25 cellular contexts compared by ENCODE assay signal in genomic region chr15:72450805-72451204, GRCh38. TPM values are rescaled to one million over a fixed set of nuclear protein-coding genes. Genes with fewer than 3 reads are reported as not detected.
DNase-seq lines count a peak whose midpoint lies in the region; ATAC-seq, FAIRE-seq and TF ChIP-seq lines count a peak whose summit lies in the region.
"Had no signal": no experiment of that assay in that cellular context is flagged by ENCODE, and none has a peak within 500 bp of the region (broad histone marks: within the 10 kb centered on the region; RNA-seq: fewer than 3 reads in every experiment).

No MANE protein-coding gene starts in this region.

- H3K9me3 ChIP-seq in HepG2 (ENCODE audit: low read length) (no peaks in the 10 kb centered on the region), right lobe of liver (no peaks in the 10 kb centered on the region), IMR-90 (ENCODE audit: control insufficient read depth, insufficient read depth, low read length) (no peaks in the 10 kb centered on the region), RWPE2 (ENCODE audit: severe bottlenecking) (no peaks in the 10 kb centered on the region)
- H3K9me3 ChIP-seq: BE2C; BLaER1 treated with 17β-estradiol and CSF1 and Interleukin-3, amounts not matched to agents 10 nM and 100 nM; HAP-1 had no signal

- peak overlapping the region in 1 of 3 experiments; percentile 62; a peak in 3 of 6 replicates for H3K4me3 ChIP-seq in HepG2 (replicated peaks in 1 of 3; ENCODE audit: insufficient read depth in 1 of 3, low read depth in 2 of 3, low read length in 3 of 3)
- H3K4me3 ChIP-seq in right lobe of liver = no peak overlapping the region
- H3K4me3 ChIP-seq in IMR-90 (ENCODE audit: insufficient read depth, low read depth, low read length) = no peak overlapping the region
- H3K4me3 ChIP-seq in RWPE2 (ENCODE audit: severe bottlenecking) = no peak overlapping the region
- H3K4me3 ChIP-seq: BLaER1 treated with 17β-estradiol and CSF1 and Interleukin-3, amounts not matched to agents 10 nM and 100 nM; GM12878; GM23248; HAP-1 had no signal

- TF ChIP-seq RAD21 in HepG2 (CRISPR knock-in tag; IDR thresholded peaks at IDR 0.05) (no peak), IMR-90 (IDR thresholded peaks at IDR 0.05; ENCODE audit: low read length) (no peak)

- H3K9ac ChIP-seq in HepG2 (ENCODE audit: insufficient read depth, low read depth, low read length) (no peak overlapping the region), IMR-90 (ENCODE audit: low read depth, low read length) (no peak overlapping the region)
- H3K9ac ChIP-seq: BLaER1 treated with 17β-estradiol and CSF1 and Interleukin-3, amounts not matched to agents 10 nM and 100 nM; GM23248 had no signal

- no peak overlapping the region for H3K27ac ChIP-seq in HepG2 (ENCODE audit: extremely low read length, insufficient read depth, low read length)
- H3K27ac ChIP-seq in right lobe of liver = no peak overlapping the region
- H3K27ac ChIP-seq in IMR-90 (ENCODE audit: insufficient read depth, low read length) = no peak overlapping the region
- no peak overlapping the region for H3K27ac ChIP-seq in RWPE2 (ENCODE audit: poor library complexity, severe bottlenecking)
- H3K27ac ChIP-seq: 22Rv1; BLaER1 treated with 17β-estradiol and CSF1 and Interleukin-3, amounts not matched to agents 10 nM and 100 nM; GM23248 had no signal

- no TSS peak for BruUV-seq in HepG2 (replicated peaks; lab: Mats Ljungman, UMichigan)
- no TSS peak for BruUV-seq in IMR-90 (replicated peaks; lab: Mats Ljungman, UMichigan)

- DNase-seq in HepG2 (ENCODE audit: low spot score) (no peak), right lobe of liver (no peak), IMR-90 (no peak), RWPE2 (ENCODE audit: low spot score) (no peak)
- DNase-seq: ACHN; AML-193; BE2C; CD4-positive, alpha-beta T cell; CD8-positive, alpha-beta memory T cell; DMS 273 treated with DMSO at 0.1 percent for 48 hours; DMS79; EL; GDM1; GM23248 had no signal

- H4K8ac ChIP-seq in IMR-90 (ENCODE audit: low read depth in 2 of 2, low read length in 2 of 2) = no peak overlapping the region

- in situ Hi-C loops in HepG2 (cut with HindIII; ENCODE audit: extremely low pct_ligation_motif_present, low pct_unique_long_range_greater_than_20kb) (no loop called here), IMR-90 (cut with MboI; ENCODE audit: low sequenced_read_pairs) (no loop called here)

- H2AK9ac ChIP-seq in IMR-90 (replicated peaks; ENCODE audit: low read depth, low read length, poor library complexity) = peak overlapping the region; percentile 40

- intact Hi-C loops in HepG2 (cut with micrococcal nuclease; ENCODE audit: unreplicated experiment) (no loop called here), right lobe of liver (cut with DNase I) (no loop called here), IMR-90 (cut with micrococcal nuclease) (no loop called here)

- FAIRE-seq in HepG2 (lab: Jason Lieb, UNC) = no peak
- FAIRE-seq: A204.1, D721Med, GM12878, H54 had no signal

- 79% methylated on average over 6 of the region's 6 CpGs for WGBS in HepG2 (ENCODE audit: low lambda C conversion rate)
- WGBS in right lobe of liver (ENCODE audit: insufficient coverage, low coverage, low lambda C conversion rate, missing lambda C conversion rate) = 100% methylated on average over 2 of the region's 6 CpGs
- WGBS in IMR-90 (ENCODE audit: extremely low coverage in 2 of 2, insufficient read length in 1 of 2), 2 experiments = no CpG with 5 or more reads among the region's 6 CpGs

- TF ChIP-seq EP300 in HepG2 (IDR thresholded peaks at IDR 0.05; ENCODE audit: low read depth in 2 of 2, low read length in 2 of 2) (no peak), HepG2 (CRISPR knock-in tag; IDR thresholded peaks at IDR 0.05; ENCODE audit: borderline replicate concordance) (no peak)

- peaks cover 13% of the 10 kb centered on the region for H3K4me1 ChIP-seq in HepG2 (ENCODE audit: insufficient read depth, low read length)
- H3K4me1 ChIP-seq in right lobe of liver = no peaks in the 10 kb centered on the region
- H3K4me1 ChIP-seq in IMR-90 (ENCODE audit: control insufficient read depth, insufficient read depth, low read length) = no peaks in the 10 kb centered on the region
- no peaks in the 10 kb centered on the region for H3K4me1 ChIP-seq in RWPE2 (ENCODE audit: insufficient read depth, poor library complexity, severe bottlenecking)
- H3K4me1 ChIP-seq: BE2C; BLaER1 treated with 17β-estradiol and CSF1 and Interleukin-3, amounts not matched to agents 10 nM and 100 nM; HAP-1 had no signal

- H4K91ac ChIP-seq in IMR-90 (ENCODE audit: insufficient read depth, low read depth, low read length) = no peak overlapping the region

- no peak overlapping the region for H2AK5ac ChIP-seq in IMR-90 (ENCODE audit: low read depth, low read length)

- H2BK15ac ChIP-seq in IMR-90 (ENCODE audit: low read depth, low read length) = no peak overlapping the region

- no peak for TF ChIP-seq POLR2A in HepG2 (IDR thresholded peaks at IDR 0.05; ENCODE audit: insufficient read depth in 1 of 2, low read depth in 2 of 2, low read length in 2 of 2)
- TF ChIP-seq POLR2A in right lobe of liver (IDR thresholded peaks at IDR 0.05) = no peak
- TF ChIP-seq POLR2A in IMR-90 (IDR thresholded peaks at IDR 0.05; ENCODE audit: low read depth, low read length) = no peak

- no peak overlapping the region for H2BK120ac ChIP-seq in IMR-90 (ENCODE audit: low read depth, low read length)

- H3K79me2 ChIP-seq in HepG2 (ENCODE audit: insufficient read depth, low read length) = no peaks in the 10 kb centered on the region

- CTCF ChIA-PET in HepG2 (lab: Yijun Ruan, JAX; ENCODE audit: low intra/inter-chr PET ratio, low total read pairs) = no interaction called here
- CTCF ChIA-PET in IMR-90 (lab: Yijun Ruan, JAX) = no interaction called here

- no peak overlapping the region for H3K23ac ChIP-seq in IMR-90 (ENCODE audit: low read depth, low read length)

- H4K5ac ChIP-seq in IMR-90 (ENCODE audit: low read depth, low read length) = no peak overlapping the region

- TF ChIP-seq CTCF in HepG2 (CRISPR knock-in tag; IDR thresholded peaks at IDR 0.05) = no peak
- TF ChIP-seq CTCF in right lobe of liver (IDR thresholded peaks at IDR 0.05) = no peak
- no peak for TF ChIP-seq CTCF in IMR-90 (conservative IDR thresholded peaks at IDR 0.05; ENCODE audit: low read depth, low read length)
- TF ChIP-seq CTCF in RWPE2 (IDR thresholded peaks at IDR 0.05; ENCODE audit: poor library complexity, severe bottlenecking) = no peak

- no peaks in the 10 kb centered on the region for H3K9me1 ChIP-seq in IMR-90 (ENCODE audit: insufficient read depth, low read length)

- H3K36me3 ChIP-seq in HepG2 (replicated peaks in 1 of 2; ENCODE audit: control insufficient read depth in 1 of 2, insufficient read depth in 2 of 2, low read length in 2 of 2) (no peaks in the 10 kb centered on the region), right lobe of liver (no peaks in the 10 kb centered on the region), IMR-90 (ENCODE audit: control insufficient read depth, insufficient read depth, low read length) (no peaks in the 10 kb centered on the region), RWPE2 (ENCODE audit: low read depth) (no peaks in the 10 kb centered on the region)
- H3K36me3 ChIP-seq: BE2C; BLaER1 treated with 17β-estradiol and CSF1 and Interleukin-3, amounts not matched to agents 10 nM and 100 nM; HAP-1 had no signal

- no peak overlapping the region for H2AFZ ChIP-seq in HepG2 (ENCODE audit: low read length)
- no peak overlapping the region for H2AFZ ChIP-seq in IMR-90 (replicated peaks; ENCODE audit: low read length, poor library complexity)
- H2AFZ ChIP-seq: GM23248 had no signal

- H3K4me2 ChIP-seq in HepG2 (ENCODE audit: low read depth, low read length) (peak overlapping the region; percentile 76), IMR-90 (ENCODE audit: low read depth, low read length) (no peak overlapping the region)
- H3K4me2 ChIP-seq: BLaER1 treated with 17β-estradiol and CSF1 and Interleukin-3, amounts not matched to agents 10 nM and 100 nM had no signal

- no peaks in the 10 kb centered on the region for H3K79me1 ChIP-seq in IMR-90 (ENCODE audit: low read depth in 1 of 2, low read length in 2 of 2)

- H4K20me1 ChIP-seq in HepG2 (ENCODE audit: insufficient read depth, low read length) (no peaks in the 10 kb centered on the region), IMR-90 (ENCODE audit: insufficient read depth, low read length) (no peaks in the 10 kb centered on the region)
- H4K20me1 ChIP-seq: BLaER1 treated with 17β-estradiol and CSF1 and Interleukin-3, amounts not matched to agents 10 nM and 100 nM had no signal

- POLR2A ChIA-PET in HepG2 (lab: Yijun Ruan, JAX) (interaction anchor here (1.7 kb wide), 1 partner anchor 23 kb away, joined by 4 read pairs; no protein-coding TSS in a partner anchor), IMR-90 (lab: Charles Lee; ENCODE audit: unreplicated experiment) (no interaction called here)

- no peak overlapping the region; the same call in 1 of the 2 replicates for H3K14ac ChIP-seq in IMR-90 (replicated peaks; ENCODE audit: low read depth, low read length)

- H2BK5ac ChIP-seq in IMR-90 (ENCODE audit: low read depth, low read length, poor library complexity, severe bottlenecking) = no peak overlapping the region

- no peak overlapping the region for H2BK20ac ChIP-seq in IMR-90 (ENCODE audit: low read depth, low read length)

- H3K56ac ChIP-seq in IMR-90 (ENCODE audit: extremely low read depth, insufficient read depth, low read length) = no peak overlapping the region

- ATAC-seq in HepG2 (peak; percentile 46), right lobe of liver (no peak), IMR-90 (ENCODE audit: low read depth) (no peak), RWPE2 (ENCODE audit: low read depth) (0 out of 3 replicates have a peak, but pooled peaks have one; percentile 31), GM21786 (IDR thresholded peaks at IDR 0.05; ENCODE audit: unreplicated experiment) (no peak), esophagus mucosa (no peak), HG03469 (IDR thresholded peaks at IDR 0.05; ENCODE audit: unreplicated experiment) (no peak)
- ATAC-seq: GM12878 had no signal

- dilution Hi-C loops in IMR-90 (cut with HindIII; ENCODE audit: low sequenced_read_pairs, unreplicated experiment) = no loop called here

- no peak overlapping the region for H3K4ac ChIP-seq in IMR-90 (ENCODE audit: low read depth, low read length)

- no peak overlapping the region for H3K18ac ChIP-seq in IMR-90 (ENCODE audit: low read depth, low read length)

- peaks cover 0 to 2% of the 10 kb centered on the region in 2 experiments; a peak in 2 of 5 replicates for H3K27me3 ChIP-seq in HepG2 (ENCODE audit: control insufficient read depth in 1 of 2, insufficient read depth in 2 of 2, low read length in 2 of 2)
- no peaks in the 10 kb centered on the region for H3K27me3 ChIP-seq in right lobe of liver
- H3K27me3 ChIP-seq in IMR-90 (ENCODE audit: control insufficient read depth, insufficient read depth, low read length) = peaks cover 8% of the 10 kb centered on the region
- peaks cover 3% of the 10 kb centered on the region for H3K27me3 ChIP-seq in RWPE2 (ENCODE audit: insufficient read depth, poor library complexity, severe bottlenecking)
- H3K27me3 ChIP-seq: BLaER1 treated with 17β-estradiol and CSF1 and Interleukin-3, amounts not matched to agents 10 nM and 100 nM had no signal

RNA-seq across cellular contexts. Expression of gene ARIH1, which starts 23.3 kb away (rescaled TPM):
- 59.8 and 86.6 TPM in 2 replicates for total RNA-seq in HepG2 (2016; rRNA removed; fragmentation: Illumina TruSeq; extraction: Trizol)
- 14.0 and 16.1 TPM in 2 replicates for total RNA-seq in HepG2 (2016; cell fraction: cytosol; rRNA removed; fragmentation: Illumina TruSeq; extraction: Trizol; ENCODE audit: low read depth)
- 61.7 and 80.6 TPM in 2 replicates for total RNA-seq in HepG2 (2016; cell fraction: insoluble cytoplasmic fraction; rRNA removed; fragmentation: Illumina TruSeq; extraction: Trizol)
- total RNA-seq in HepG2 (2016; cell fraction: membrane; rRNA removed; fragmentation: Illumina TruSeq; extraction: Trizol) = 28.0 and 28.9 TPM in 2 replicates
- total RNA-seq in HepG2 (2016; cell fraction: nucleus; rRNA removed; fragmentation: Illumina TruSeq; extraction: Trizol) = 56.2 and 63.4 TPM in 2 replicates
- polyA plus RNA-seq in HepG2 (2011; rRNA removed) = 38.8 TPM in 2 replicates
- 12.6 and 18.8 TPM in 2 replicates for polyA plus RNA-seq in HepG2 (2011; cell fraction: cytosol; rRNA removed)
- 31.9 and 33.5 TPM in 2 replicates for polyA plus RNA-seq in HepG2 (2011; cell fraction: nucleus; rRNA removed)
- 43.8 and 62.8 TPM in 2 replicates for polyA plus RNA-seq in HepG2 (2012)
- 3.8 TPM in 2 replicates for polyA plus RNA-seq in HepG2 (2016; cell fraction: cytosol; fragmentation: Illumina TruSeq; extraction: Trizol; ENCODE audit: low read depth)
- polyA plus RNA-seq in HepG2 (2016; cell fraction: insoluble cytoplasmic fraction; fragmentation: Illumina TruSeq; extraction: Trizol; ENCODE audit: low read depth) = 62.5 and 68.7 TPM in 2 replicates
- polyA plus RNA-seq in HepG2 (2016; cell fraction: membrane; fragmentation: Illumina TruSeq; extraction: Trizol; ENCODE audit: low read depth) = 11.2 and 12.2 TPM in 2 replicates
- 72.1 and 79.2 TPM in 2 replicates for polyA plus RNA-seq in HepG2 (2016; cell fraction: nucleus; fragmentation: Illumina TruSeq; extraction: Trizol; ENCODE audit: insufficient read depth, low read depth)
- polyA minus RNA-seq in HepG2 (2011; rRNA and poly(A)+ RNA removed; ENCODE audit: low replicate concordance) = 85.1 and 129 TPM in 2 replicates
- 56.6 and 72.9 TPM in 2 replicates for polyA minus RNA-seq in HepG2 (2011; cell fraction: cytosol; rRNA and poly(A)+ RNA removed)
- polyA minus RNA-seq in HepG2 (2011; cell fraction: nucleus; rRNA and poly(A)+ RNA removed) = 81.6 and 98.1 TPM in 2 replicates
- total RNA-seq in right lobe of liver = 10 to 100 TPM; 19.3 to 84.7 (median 69.9) TPM
- total RNA-seq in IMR-90 (2012; rRNA removed) = 41.2 and 41.9 TPM in 2 replicates
- polyA plus RNA-seq in IMR-90 (2012; rRNA removed) = 24.0 and 25.5 TPM in 2 replicates
- 17.1 and 21.0 TPM in 2 replicates for polyA plus RNA-seq in IMR-90 (2012; cell fraction: cytosol; rRNA removed)
- 26.6 and 79.4 TPM in 2 replicates for polyA plus RNA-seq in IMR-90 (2012; cell fraction: nucleus; rRNA removed; ENCODE audit: low replicate concordance)
- total RNA-seq in esophagus mucosa = 98.7 TPM

RNA-seq across cellular contexts. Expression of gene TMEM202, which starts 52.7 kb away (rescaled TPM):
- not detected in 2 replicates for total RNA-seq in HepG2 (2016; rRNA removed; fragmentation: Illumina TruSeq; extraction: Trizol)
- not detected in 2 replicates for total RNA-seq in HepG2 (2016; cell fraction: cytosol; rRNA removed; fragmentation: Illumina TruSeq; extraction: Trizol; ENCODE audit: low read depth)
- total RNA-seq in HepG2 (2016; cell fraction: insoluble cytoplasmic fraction; rRNA removed; fragmentation: Illumina TruSeq; extraction: Trizol) = not detected in 2 replicates
- not detected in 2 replicates for total RNA-seq in HepG2 (2016; cell fraction: membrane; rRNA removed; fragmentation: Illumina TruSeq; extraction: Trizol)
- not detected in 2 replicates for total RNA-seq in HepG2 (2016; cell fraction: nucleus; rRNA removed; fragmentation: Illumina TruSeq; extraction: Trizol)
- polyA plus RNA-seq in HepG2 (2011; rRNA removed) = not detected in 2 replicates
- polyA plus RNA-seq in HepG2 (2011; cell fraction: cytosol; rRNA removed) = not detected in 2 replicates
- polyA plus RNA-seq in HepG2 (2011; cell fraction: nucleus; rRNA removed) = not detected in 2 replicates
- polyA plus RNA-seq in HepG2 (2012) = not detected in 2 replicates
- polyA plus RNA-seq in HepG2 (2016; cell fraction: cytosol; fragmentation: Illumina TruSeq; extraction: Trizol; ENCODE audit: low read depth) = not detected in 2 replicates
- not detected in 2 replicates for polyA plus RNA-seq in HepG2 (2016; cell fraction: insoluble cytoplasmic fraction; fragmentation: Illumina TruSeq; extraction: Trizol; ENCODE audit: low read depth)
- polyA plus RNA-seq in HepG2 (2016; cell fraction: membrane; fragmentation: Illumina TruSeq; extraction: Trizol; ENCODE audit: low read depth) = not detected in 2 replicates
- not detected in 2 replicates for polyA plus RNA-seq in HepG2 (2016; cell fraction: nucleus; fragmentation: Illumina TruSeq; extraction: Trizol; ENCODE audit: insufficient read depth, low read depth)
- polyA minus RNA-seq in HepG2 (2011; rRNA and poly(A)+ RNA removed; ENCODE audit: low replicate concordance) = not detected in 2 replicates
- polyA minus RNA-seq in HepG2 (2011; cell fraction: cytosol; rRNA and poly(A)+ RNA removed) = not detected in 2 replicates
- polyA minus RNA-seq in HepG2 (2011; cell fraction: nucleus; rRNA and poly(A)+ RNA removed) = not detected in 2 replicates
- total RNA-seq in right lobe of liver = not detected
- not detected in 2 replicates for total RNA-seq in IMR-90 (2012; rRNA removed)
- not detected in 2 replicates for polyA plus RNA-seq in IMR-90 (2012; rRNA removed)
- not detected in 2 replicates for polyA plus RNA-seq in IMR-90 (2012; cell fraction: cytosol; rRNA removed)
- polyA plus RNA-seq in IMR-90 (2012; cell fraction: nucleus; rRNA removed; ENCODE audit: low replicate concordance) = not detected in 2 replicates
- not detected for total RNA-seq in esophagus mucosa
- total RNA-seq: CD4-positive, alpha-beta T cell; CD8-positive, alpha-beta memory T cell; GM12878; GM23248 had no signal
- polyA plus RNA-seq: CD14-positive monocyte; CD8-positive, alpha-beta memory T cell; GM12878; GM23248 had no signal

Comparison
In these comparisons a context has a peak if more than half of its experiments do, and no peak if none do; other contexts are left out.
1. ATAC-seq: peak in HepG2 (single experiment) and RWPE2 (single experiment); none in right lobe of liver (0 of 4), IMR-90 (single experiment), GM21786 (single experiment), esophagus mucosa (single experiment) and HG03469 (single experiment).